In the genomic region with DNA sequence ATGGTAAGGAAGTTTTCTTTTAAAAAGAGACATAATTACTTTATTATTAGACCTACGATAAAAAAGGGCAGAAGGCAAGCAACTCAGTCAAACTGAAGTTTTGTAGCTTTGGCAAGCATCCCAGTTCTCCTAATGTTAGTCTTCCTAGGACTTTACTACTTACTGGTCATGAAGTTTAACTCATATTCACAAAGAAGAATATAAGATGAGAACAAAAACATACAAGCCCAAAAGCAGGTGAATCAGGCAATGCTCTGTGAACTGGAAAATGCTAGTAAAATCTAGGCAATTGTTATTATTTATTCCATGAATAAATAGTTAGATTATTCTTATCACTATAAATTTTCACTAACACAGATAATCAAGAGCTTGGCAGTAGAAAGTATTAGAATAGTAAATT, we compare ENCODE assay signal across 19 cellular contexts.
DNase-seq lines count a peak whose midpoint lies in the region; ATAC-seq, FAIRE-seq and TF ChIP-seq lines count a peak whose summit lies in the region.
"Had no signal": no experiment of that assay in that cellular context is flagged by ENCODE, and none has a peak within 500 bp of the region (broad histone marks: within the 10 kb centered on the region; RNA-seq: fewer than 3 reads in every experiment).

No MANE protein-coding gene starts in this region.

- H3K27ac ChIP-seq in smooth muscle cell (ENCODE audit: low read depth): no peak overlapping the region
- H3K27ac ChIP-seq: 22Rv1; A549; BLaER1 treated with 17β-estradiol and CSF1 and Interleukin-3, amounts not matched to agents 10 nM and 100 nM; C4-2B had no signal

- H4K20me1 ChIP-seq in smooth muscle cell (ENCODE audit: low read depth): no peaks in the 10 kb centered on the region
- H4K20me1 ChIP-seq: BLaER1 treated with 17β-estradiol and CSF1 and Interleukin-3, amounts not matched to agents 10 nM and 100 nM had no signal

- peak; percentile 3 for DNase-seq in DMS 273 (lab: John Stamatoyannopoulos, UW; ENCODE audit: unreplicated experiment)
- DNase-seq in DMS 273 treated with DMSO at 0.1 percent for 48 hours (lab: John Stamatoyannopoulos, UW): no peak
- no peak for DNase-seq in smooth muscle cell (lab: John Stamatoyannopoulos, UW; ENCODE audit: unreplicated experiment)
- DNase-seq: AML-193; Caco-2; Calu3; CD4-positive, alpha-beta T cell; CD8-positive, alpha-beta T cell; DMS79 treated with DMSO at 0.1 percent for 48 hours; GF-D8 had no signal

- no peak overlapping the region for H2AFZ ChIP-seq in smooth muscle cell (ENCODE audit: low read depth)

- no peak overlapping the region for H3K4me2 ChIP-seq in smooth muscle cell
- H3K4me2 ChIP-seq: A549; BLaER1 treated with 17β-estradiol and CSF1 and Interleukin-3, amounts not matched to agents 10 nM and 100 nM had no signal

- 78% methylated on average over 1 of the region's 1 CpG for WGBS in smooth muscle cell (ENCODE audit: low lambda C conversion rate)

- no peaks in the 10 kb centered on the region for H3K27me3 ChIP-seq in smooth muscle cell (ENCODE audit: low read depth)
- H3K27me3 ChIP-seq: BLaER1 treated with 17β-estradiol and CSF1 and Interleukin-3, amounts not matched to agents 10 nM and 100 nM had no signal

- H3F3A ChIP-seq in smooth muscle cell (ENCODE audit: low read depth): peaks cover 23% of the 10 kb centered on the region

- peak; percentile 91 for FAIRE-seq in endometrium (lab: Jason Lieb, UNC)
- FAIRE-seq: A549, D721Med, G401.6, GM12891 had no signal

- no peaks in the 10 kb centered on the region for H3K9me3 ChIP-seq in smooth muscle cell (replicated peaks; ENCODE audit: low read depth)
- H3K9me3 ChIP-seq: A549, Caco-2 had no signal

- no peak for TF ChIP-seq CTCF in smooth muscle cell (IDR thresholded peaks at IDR 0.05; ENCODE audit: borderline replicate concordance, insufficient read depth, poor library complexity, severe bottlenecking)

- H3K79me2 ChIP-seq in smooth muscle cell (ENCODE audit: low read depth): no peaks in the 10 kb centered on the region

- no peak overlapping the region for H3K9ac ChIP-seq in smooth muscle cell (ENCODE audit: low read depth)
- H3K9ac ChIP-seq: BLaER1 treated with 17β-estradiol and CSF1 and Interleukin-3, amounts not matched to agents 10 nM and 100 nM had no signal

- no peak for ATAC-seq in HG02623 (IDR thresholded peaks at IDR 0.05; ENCODE audit: unreplicated experiment)
- ATAC-seq: A549; CD8-positive, alpha-beta T cell had no signal

- no peak overlapping the region for H3K4me3 ChIP-seq in smooth muscle cell
- H3K4me3 ChIP-seq: A549; BLaER1 treated with 17β-estradiol and CSF1 and Interleukin-3, amounts not matched to agents 10 nM and 100 nM had no signal

- no peaks in the 10 kb centered on the region for H3K36me3 ChIP-seq in smooth muscle cell (ENCODE audit: low read depth)

- peaks cover 8% of the 10 kb centered on the region for H3K4me1 ChIP-seq in smooth muscle cell (ENCODE audit: low read depth)
- H3K4me1 ChIP-seq: A549, Caco-2 had no signal
